In the genomic region with DNA sequence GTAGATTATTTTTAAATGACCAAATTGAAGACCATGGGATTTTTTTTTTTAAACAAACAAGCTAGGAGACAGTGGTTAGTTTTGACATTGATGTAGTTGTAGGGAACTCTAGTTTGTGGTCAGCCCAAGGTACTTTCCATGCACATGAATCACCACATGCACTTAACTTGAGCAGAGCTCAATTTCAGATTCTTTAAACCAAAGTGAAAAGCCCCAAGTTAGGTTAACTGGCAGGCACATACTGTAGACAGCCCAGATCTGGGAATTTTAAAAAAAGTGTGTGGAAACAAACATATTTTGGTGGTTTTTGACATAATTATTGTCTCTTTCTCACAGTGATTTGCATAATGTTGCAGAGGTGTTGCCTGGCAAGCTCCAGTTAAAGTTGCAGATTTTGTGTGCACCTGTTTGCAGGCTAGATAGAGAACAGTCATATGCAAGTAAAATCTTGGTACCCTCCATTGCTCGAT, we compare ENCODE assay signal across 8 cellular contexts.
DNase-seq lines count a peak whose midpoint lies in the region; ATAC-seq and TF ChIP-seq lines count a peak whose summit lies in the region.

No MANE protein-coding gene starts in this region.

- H3K36me3 Mint-ChIP-seq in activated T-helper 1 cell treated with anti-CD3 and anti-CD28 coated beads, Interleukin-12 subunit alpha, Interleukin-12 subunit beta, Interleukin-2, Interleukin-4 antibody, amounts not matched to agents 30 ng/mL and 10 ng/mL and 1 ng/mL, durations not matched to agents 14 hours and 24 hours and 36 hours (ENCODE audit: low read depth), result peaks cover 41% of the 10 kb centered on the region
- no peaks in the 10 kb centered on the region for H3K36me3 Mint-ChIP-seq in stimulated activated effector memory CD8-positive, alpha-beta T cell treated with anti-CD3 and anti-CD28 coated beads, Interleukin-12 subunit alpha, Interleukin-12 subunit beta, amount 100 ng/mL, for 72 hours
- H3K36me3 Mint-ChIP-seq in CD4-positive, alpha-beta T cell (ENCODE audit: low read depth), result no peaks in the 10 kb centered on the region

- peak overlapping the region; percentile 73 for H3K27ac Mint-ChIP-seq in activated T-helper 1 cell treated with anti-CD3 and anti-CD28 coated beads, Interleukin-12 subunit alpha, Interleukin-12 subunit beta, Interleukin-2, Interleukin-4 antibody, amounts not matched to agents 30 ng/mL and 10 ng/mL and 1 ng/mL, durations not matched to agents 14 hours and 24 hours and 36 hours
- H3K27ac Mint-ChIP-seq in stimulated activated effector memory CD8-positive, alpha-beta T cell treated with anti-CD3 and anti-CD28 coated beads, Interleukin-12 subunit alpha, Interleukin-12 subunit beta, amount 100 ng/mL, for 72 hours, result no peak overlapping the region
- H3K27ac Mint-ChIP-seq in CD4-positive, alpha-beta T cell, result no peak overlapping the region

- no peak for TF ChIP-seq CTCF in AG04449 (IDR thresholded peaks at IDR 0.05; ENCODE audit: insufficient read depth, low read length, missing control alignments)
- TF ChIP-seq CTCF in CD4-positive, alpha-beta T cell (IDR thresholded peaks at IDR 0.05), result no peak

- peaks cover 8% of the 10 kb centered on the region for H3K27me3 Mint-ChIP-seq in activated T-helper 1 cell treated with anti-CD3 and anti-CD28 coated beads, Interleukin-12 subunit alpha, Interleukin-12 subunit beta, Interleukin-2, Interleukin-4 antibody, amounts not matched to agents 30 ng/mL and 10 ng/mL and 1 ng/mL, durations not matched to agents 14 hours and 24 hours and 36 hours (ENCODE audit: insufficient read depth)
- no peaks in the 10 kb centered on the region for H3K27me3 Mint-ChIP-seq in CD4-positive, alpha-beta T cell

- no peak overlapping the region for H3K27ac ChIP-seq in CD4-positive, alpha-beta T cell (ENCODE audit: low read depth, low read length)

- CTCF ChIA-PET in AG04449 (lab: Yijun Ruan, JAX), result interaction anchor here (0.9 to 1.7 kb wide), 2 partner anchors 10 to 23 kb away, joined by 3 to 4 read pairs; no protein-coding TSS in a partner anchor
- CTCF ChIA-PET in CD4-positive, alpha-beta T cell (lab: Charles Lee), result no interaction called here

- H3K4me3 Mint-ChIP-seq in activated T-helper 1 cell treated with anti-CD3 and anti-CD28 coated beads, Interleukin-12 subunit alpha, Interleukin-12 subunit beta, Interleukin-2, Interleukin-4 antibody, amounts not matched to agents 30 ng/mL and 10 ng/mL and 1 ng/mL, durations not matched to agents 14 hours and 24 hours and 36 hours, result peak overlapping the region; percentile 39
- H3K4me3 Mint-ChIP-seq in stimulated activated effector memory CD8-positive, alpha-beta T cell treated with anti-CD3 and anti-CD28 coated beads, Interleukin-12 subunit alpha, Interleukin-12 subunit beta, amount 100 ng/mL, for 72 hours, result no peak overlapping the region
- no peak overlapping the region for H3K4me3 Mint-ChIP-seq in CD4-positive, alpha-beta T cell

- no peaks in the 10 kb centered on the region for H3K27me3 ChIP-seq in CD4-positive, alpha-beta T cell (ENCODE audit: control insufficient read depth, insufficient read depth, low read length)

- H3K4me3 ChIP-seq in AG04449 (ENCODE audit: low read depth, low read length), result no peak overlapping the region

- POLR2A ChIA-PET in AG04449 (lab: Yijun Ruan, JAX), result interaction anchor here (1.2 kb wide), 1 partner anchor 10 kb away, joined by 3 read pairs; no protein-coding TSS in a partner anchor
- POLR2A ChIA-PET in CD4-positive, alpha-beta T cell (lab: Charles Lee), result no interaction called here

- H3K9me3 ChIP-seq in CD4-positive, alpha-beta T cell (ENCODE audit: control insufficient read depth, low read length), result peaks cover 5% of the 10 kb centered on the region

- peak; percentile 89 for ATAC-seq in GM19324 (IDR thresholded peaks at IDR 0.05; ENCODE audit: low FRiP score, unreplicated experiment)
- ATAC-seq in HG03159 (IDR thresholded peaks at IDR 0.05; ENCODE audit: unreplicated experiment), result peak; percentile 88
- peak; percentile 100 for ATAC-seq in stimulated activated effector memory CD8-positive, alpha-beta T cell treated with anti-CD3 and anti-CD28 coated beads, Interleukin-12 subunit alpha, Interleukin-12 subunit beta, amount 100 ng/mL, for 72 hours
- ATAC-seq in CD4-positive, alpha-beta T cell (ENCODE audit: poor library complexity), result no peak

- intact Hi-C loops in activated T-helper 1 cell treated with anti-CD3 and anti-CD28 coated beads, Interleukin-12 subunit alpha, Interleukin-12 subunit beta, Interleukin-2, Interleukin-4 antibody, amounts not matched to agents 30 ng/mL and 10 ng/mL and 1 ng/mL, durations not matched to agents 14 hours and 24 hours and 36 hours (cut with micrococcal nuclease), result loop anchor here (1.0 to 5.0 kb wide), 8 partner anchors 18 to 362 kb away; no protein-coding TSS in a partner anchor
- intact Hi-C loops in CD4-positive, alpha-beta T cell (cut with DNase I, micrococcal nuclease), result no loop called here

- peaks cover 42% of the 10 kb centered on the region for H3K4me1 Mint-ChIP-seq in activated T-helper 1 cell treated with anti-CD3 and anti-CD28 coated beads, Interleukin-12 subunit alpha, Interleukin-12 subunit beta, Interleukin-2, Interleukin-4 antibody, amounts not matched to agents 30 ng/mL and 10 ng/mL and 1 ng/mL, durations not matched to agents 14 hours and 24 hours and 36 hours (ENCODE audit: low read depth)
- peaks cover 21% of the 10 kb centered on the region for H3K4me1 Mint-ChIP-seq in stimulated activated effector memory CD8-positive, alpha-beta T cell treated with anti-CD3 and anti-CD28 coated beads, Interleukin-12 subunit alpha, Interleukin-12 subunit beta, amount 100 ng/mL, for 72 hours
- no peaks in the 10 kb centered on the region for H3K4me1 Mint-ChIP-seq in CD4-positive, alpha-beta T cell (ENCODE audit: low read depth)

- DNase-seq in AG04449 (ENCODE audit: low read depth, low spot score), result peak; percentile 51
- peak; percentile 62 for DNase-seq in activated T-helper 1 cell treated with anti-CD3 and anti-CD28 coated beads, Interleukin-12 subunit alpha, Interleukin-12 subunit beta, Interleukin-2, Interleukin-4 antibody, amounts not matched to agents 30 ng/mL and 10 ng/mL and 1 ng/mL, durations not matched to agents 14 hours and 24 hours and 36 hours (ENCODE audit: low spot score)
- peak in 1 of 2 donors; percentile 54 for DNase-seq in stimulated activated effector memory CD8-positive, alpha-beta T cell treated with anti-CD3 and anti-CD28 coated beads, Interleukin-12 subunit alpha, Interleukin-12 subunit beta, amount 100 ng/mL, for 72 hours (ENCODE audit: low spot score in 2 of 2)
- no peak for DNase-seq in CD4-positive, alpha-beta T cell
- no peak for DNase-seq in NCI-H2227 treated with DMSO at 0.1 percent for 48 hours (lab: John Stamatoyannopoulos, UW)
- DNase-seq in NCI-H510A treated with DMSO at 0.1 percent for 48 hours (lab: John Stamatoyannopoulos, UW), result no peak

- peaks cover 36% of the 10 kb centered on the region for H3K9me3 Mint-ChIP-seq in activated T-helper 1 cell treated with anti-CD3 and anti-CD28 coated beads, Interleukin-12 subunit alpha, Interleukin-12 subunit beta, Interleukin-2, Interleukin-4 antibody, amounts not matched to agents 30 ng/mL and 10 ng/mL and 1 ng/mL, durations not matched to agents 14 hours and 24 hours and 36 hours
- peaks cover 5% of the 10 kb centered on the region for H3K9me3 Mint-ChIP-seq in stimulated activated effector memory CD8-positive, alpha-beta T cell treated with anti-CD3 and anti-CD28 coated beads, Interleukin-12 subunit alpha, Interleukin-12 subunit beta, amount 100 ng/mL, for 72 hours
- H3K9me3 Mint-ChIP-seq in CD4-positive, alpha-beta T cell, result peaks cover 1% of the 10 kb centered on the region

Comparison
In these comparisons a context has a peak if more than half of its experiments do, and no peak if none do; other contexts are left out.
1. DNase-seq: peak in AG04449 (single experiment) and activated T-helper 1 cell treated with anti-CD3 and anti-CD28 coated beads, Interleukin-12 subunit alpha, Interleukin-12 subunit beta, Interleukin-2, Interleukin-4 antibody, amounts not matched to agents 30 ng/mL and 10 ng/mL and 1 ng/mL, durations not matched to agents 14 hours and 24 hours and 36 hours (single experiment); none in CD4-positive, alpha-beta T cell (0 of 10), NCI-H2227 treated with DMSO at 0.1 percent for 48 hours (single experiment) and NCI-H510A treated with DMSO at 0.1 percent for 48 hours (single experiment).